ENCODE assay signal across 1 cellular context in the genomic region with DNA sequence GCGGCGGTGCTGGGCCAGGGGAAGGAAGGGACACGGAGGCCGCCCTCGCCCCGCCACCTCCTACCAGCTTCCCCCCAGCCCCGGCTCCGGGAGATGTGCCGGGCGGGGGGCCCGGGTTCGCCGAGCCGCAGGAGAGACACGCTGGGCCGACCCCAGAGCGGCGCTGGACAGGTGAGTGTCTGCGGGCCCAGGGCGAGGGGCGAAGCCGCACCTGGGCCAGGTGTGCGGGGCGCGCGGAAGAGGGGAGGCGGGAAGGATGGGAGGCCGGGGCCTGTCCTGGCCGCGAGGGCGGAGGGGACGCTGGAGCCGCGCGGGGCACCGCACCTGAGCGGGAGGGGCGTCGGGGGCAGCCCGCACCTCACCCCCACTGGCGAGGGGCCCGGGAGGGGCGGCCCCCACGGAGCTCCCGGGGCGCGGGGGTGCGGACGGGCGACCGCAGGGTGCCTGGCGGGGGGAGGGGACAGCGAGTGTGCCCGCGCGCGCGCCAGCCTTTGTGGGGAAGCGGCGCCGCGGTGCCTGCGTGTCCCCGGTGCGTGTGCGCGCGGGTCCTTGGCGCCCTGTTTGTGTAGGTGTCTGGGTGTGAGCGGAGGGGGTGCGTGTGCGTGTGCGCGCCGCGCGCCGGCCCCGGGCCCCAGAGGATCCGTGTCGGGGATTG.
TF ChIP-seq lines count a peak whose summit lies in the region.

No MANE protein-coding gene starts in this region.

TF ChIP-seq in HepG2, 621 proteins besides CTCF, POLR2A, EP300 and RAD21 (continued from another document):
- TF ChIP-seq HNRNPLL (IDR thresholded peaks at IDR 0.05; ENCODE audit: low read depth, low read length, poor library complexity, severe bottlenecking), result peak; percentile 18
- TF ChIP-seq, protein P1, sequence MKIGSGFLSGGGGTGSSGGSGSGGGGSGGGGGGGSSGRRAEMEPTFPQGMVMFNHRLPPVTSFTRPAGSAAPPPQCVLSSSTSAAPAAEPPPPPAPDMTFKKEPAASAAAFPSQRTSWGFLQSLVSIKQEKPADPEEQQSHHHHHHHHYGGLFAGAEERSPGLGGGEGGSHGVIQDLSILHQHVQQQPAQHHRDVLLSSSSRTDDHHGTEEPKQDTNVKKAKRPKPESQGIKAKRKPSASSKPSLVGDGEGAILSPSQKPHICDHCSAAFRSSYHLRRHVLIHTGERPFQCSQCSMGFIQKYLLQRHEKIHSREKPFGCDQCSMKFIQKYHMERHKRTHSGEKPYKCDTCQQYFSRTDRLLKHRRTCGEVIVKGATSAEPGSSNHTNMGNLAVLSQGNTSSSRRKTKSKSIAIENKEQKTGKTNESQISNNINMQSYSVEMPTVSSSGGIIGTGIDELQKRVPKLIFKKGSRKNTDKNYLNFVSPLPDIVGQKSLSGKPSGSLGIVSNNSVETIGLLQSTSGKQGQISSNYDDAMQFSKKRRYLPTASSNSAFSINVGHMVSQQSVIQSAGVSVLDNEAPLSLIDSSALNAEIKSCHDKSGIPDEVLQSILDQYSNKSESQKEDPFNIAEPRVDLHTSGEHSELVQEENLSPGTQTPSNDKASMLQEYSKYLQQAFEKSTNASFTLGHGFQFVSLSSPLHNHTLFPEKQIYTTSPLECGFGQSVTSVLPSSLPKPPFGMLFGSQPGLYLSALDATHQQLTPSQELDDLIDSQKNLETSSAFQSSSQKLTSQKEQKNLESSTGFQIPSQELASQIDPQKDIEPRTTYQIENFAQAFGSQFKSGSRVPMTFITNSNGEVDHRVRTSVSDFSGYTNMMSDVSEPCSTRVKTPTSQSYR (CRISPR knock-in tag; IDR thresholded peaks at IDR 0.05; ENCODE audit: borderline replicate concordance), result 0 out of 2 replicates have a peak, but pooled peaks have one; percentile 13
- peak; percentile 6; the same call in 1 of the 2 replicates for TF ChIP-seq GABPB1 (CRISPR knock-in tag; IDR thresholded peaks at IDR 0.05)
- peak; percentile 6; the same call in 1 of the 2 replicates for TF ChIP-seq SAP130 (CRISPR knock-in tag; IDR thresholded peaks at IDR 0.05; ENCODE audit: low read depth)
TF ChIP-seq in HepG2: peak in this region for 13; not testable (repeated sequence) for 608.
